ENCODE assay signal across 27 cellular contexts in genomic region chr21:45801989-45802388, GRCh38.
"Had no signal": no experiment of that assay in that cellular context is flagged by ENCODE, and none has a peak within 500 bp of the region (broad histone marks: within the 10 kb centered on the region; RNA-seq: fewer than 3 reads in every experiment).

No MANE protein-coding gene starts in this region.

- H3K27me3 ChIP-seq: foreskin keratinocyte, left lung, sigmoid colon, thyroid gland had no signal

- H3K4me3 ChIP-seq: dorsolateral prefrontal cortex, heart right ventricle, left lung, mucosa of descending colon, prostate gland, sigmoid colon, stomach, thyroid gland had no signal

- H2AFZ ChIP-seq: parathyroid adenoma had no signal

- H3K9me3 ChIP-seq: heart right ventricle, left lung, mucosa of descending colon, prostate gland, sigmoid colon, stomach, thyroid gland had no signal

- H3K4me3 Mint-ChIP-seq: endodermal cell; mesothelial cell of epicardium; naive B cell; natural killer cell treated with Interleukin-12 subunit alpha and Interleukin-12 subunit beta and Interleukin-15 and Interleukin-18, amount 100 ng/mL, for 72 hours; neural crest cell; stimulated activated effector memory CD8-positive, alpha-beta T cell treated with anti-CD3 and anti-CD28 coated beads, Interleukin-12 subunit alpha, Interleukin-12 subunit beta, amount 100 ng/mL, for 72 hours had no signal

- DNase-seq: dorsolateral prefrontal cortex; effector CD8-positive, alpha-beta T cell; endodermal cell; foreskin keratinocyte; glutamatergic neuron; heart right ventricle; hippocampal formation; left cardiac atrium; mesenchymal stem cell; mucosa of descending colon; naive B cell; right cardiac atrium; sigmoid colon; stimulated activated CD4-positive, alpha-beta T cell treated with anti-CD3 and anti-CD28 coated beads, Interleukin-2, amount 100 ng/mL, for 24 hours; stimulated activated CD4-positive, alpha-beta T cell treated with anti-CD3 and anti-CD28 coated beads, Interleukin-4, amount 100 ng/mL, for 24 hours; stimulated activated naive CD4-positive, alpha-beta T cell treated with Interleukin-2 at 50 U/mL for 16 hours; stomach; thyroid gland; trophoblast cell had no signal

- H3K4me1 Mint-ChIP-seq: mesothelial cell of epicardium; stimulated activated effector memory CD8-positive, alpha-beta T cell treated with anti-CD3 and anti-CD28 coated beads, Interleukin-12 subunit alpha, Interleukin-12 subunit beta, amount 100 ng/mL, for 72 hours had no signal

- H3K4me1 ChIP-seq: foreskin keratinocyte, heart right ventricle, left lung, parathyroid adenoma, prostate gland, sigmoid colon, stomach, thyroid gland had no signal

- H3K27ac ChIP-seq: dorsolateral prefrontal cortex, epithelial cell of prostate, foreskin keratinocyte, heart right ventricle, left lung, parathyroid adenoma, prostate gland, sigmoid colon, stomach, thyroid gland had no signal

- H3K27ac Mint-ChIP-seq: endodermal cell; mesothelial cell of epicardium; naive B cell; natural killer cell treated with Interleukin-12 subunit alpha and Interleukin-12 subunit beta and Interleukin-15 and Interleukin-18, amount 100 ng/mL, for 72 hours; stimulated activated effector memory CD8-positive, alpha-beta T cell treated with anti-CD3 and anti-CD28 coated beads, Interleukin-12 subunit alpha, Interleukin-12 subunit beta, amount 100 ng/mL, for 72 hours had no signal

- H3K36me3 ChIP-seq: heart right ventricle, left lung, prostate gland, sigmoid colon, stomach, thyroid gland had no signal

- H3K79me2 ChIP-seq: parathyroid adenoma had no signal

- H3K9me3 Mint-ChIP-seq: endodermal cell; mesothelial cell of epicardium; natural killer cell treated with Interleukin-12 subunit alpha and Interleukin-12 subunit beta and Interleukin-15 and Interleukin-18, amount 100 ng/mL, for 72 hours; neural crest cell; stimulated activated effector memory CD8-positive, alpha-beta T cell treated with anti-CD3 and anti-CD28 coated beads, Interleukin-12 subunit alpha, Interleukin-12 subunit beta, amount 100 ng/mL, for 72 hours had no signal

- H3K9ac ChIP-seq: parathyroid adenoma had no signal

- H3K36me3 Mint-ChIP-seq: mesothelial cell of epicardium; naive B cell; natural killer cell treated with Interleukin-12 subunit alpha and Interleukin-12 subunit beta and Interleukin-15 and Interleukin-18, amount 100 ng/mL, for 72 hours; stimulated activated effector memory CD8-positive, alpha-beta T cell treated with anti-CD3 and anti-CD28 coated beads, Interleukin-12 subunit alpha, Interleukin-12 subunit beta, amount 100 ng/mL, for 72 hours had no signal
